In the genomic region with DNA sequence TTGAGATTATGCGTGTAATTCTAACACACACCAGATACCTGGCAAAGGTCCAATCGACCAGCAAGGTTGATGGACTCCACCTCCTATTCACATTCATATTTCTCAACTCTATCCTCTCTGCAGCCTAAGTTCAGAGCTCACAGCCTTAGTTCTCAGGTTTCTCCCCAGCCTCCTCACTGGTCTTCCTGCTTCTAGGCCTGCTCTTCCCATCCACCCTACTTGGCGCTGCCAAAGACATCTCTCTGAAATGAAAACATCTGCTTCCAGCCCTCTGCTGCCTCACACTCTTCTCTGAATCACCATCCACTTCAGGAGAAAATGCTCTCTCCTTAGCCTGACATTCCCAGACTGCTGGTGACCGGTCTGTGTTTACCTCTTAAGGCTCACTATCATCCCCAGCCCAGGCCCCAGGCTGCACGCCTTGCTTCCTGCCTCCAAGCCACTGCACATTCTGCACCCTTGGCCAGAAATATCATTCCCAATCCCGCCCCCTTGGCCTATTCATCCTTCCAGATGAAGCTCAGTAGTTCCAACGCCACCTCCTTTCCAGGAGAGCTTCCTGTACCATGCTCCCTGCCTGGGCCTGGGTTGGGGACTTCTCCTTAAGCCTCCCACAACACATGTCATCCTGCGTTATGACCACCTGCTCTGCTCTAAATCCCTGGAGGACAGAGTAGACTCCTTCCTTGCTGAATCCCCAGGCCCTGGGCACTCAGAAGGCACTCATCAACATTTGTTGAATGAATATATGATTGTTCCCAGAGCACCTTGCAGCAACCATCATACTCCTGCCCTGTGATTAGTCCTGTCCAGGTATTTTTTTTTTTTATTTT, we compare ENCODE assay signal across 9 cellular contexts. TPM values are rescaled to one million over a fixed set of nuclear protein-coding genes. Genes with fewer than 3 reads are reported as not detected.
DNase-seq lines count a peak whose midpoint lies in the region; ATAC-seq and TF ChIP-seq lines count a peak whose summit lies in the region.
"Had no signal": no experiment of that assay in that cellular context is flagged by ENCODE, and none has a peak within 500 bp of the region (broad histone marks: within the 10 kb centered on the region; RNA-seq: fewer than 3 reads in every experiment).

No MANE protein-coding gene starts in this region.

- H3K36me3 ChIP-seq in transverse colon = no peaks in the 10 kb centered on the region
- H3K36me3 ChIP-seq: pancreas had no signal

- peaks cover 0 to 6% of the 10 kb centered on the region in 2 donors for H3K36me3 Mint-ChIP-seq in activated T-cell treated with anti-CD3 and anti-CD28 coated beads, Interleukin-2, amount 50 U/mL, for 72 hours (ENCODE audit: insufficient read depth in 2 of 2)
- no peaks in the 10 kb centered on the region for H3K36me3 Mint-ChIP-seq in activated T-cell treated with anti-CD3 and anti-CD28 coated beads, Interleukin-2, amount 50 U/mL, for 4 hours (ENCODE audit: insufficient read depth)
- no peaks in the 10 kb centered on the region for H3K36me3 Mint-ChIP-seq in activated T-helper 17 cell treated with anti-CD3 and anti-CD28 coated beads, Interleukin-2, amount 50 U/mL, for 72 hours (ENCODE audit: low read depth)

- no peak for DNase-seq in activated T-cell treated with anti-CD3 and anti-CD28 coated beads, Interleukin-2, amount 50 U/mL, for 72 hours
- no peak for DNase-seq in activated T-cell treated with anti-CD3 and anti-CD28 coated beads, Interleukin-2, amount 50 U/mL, for 4 hours
- peak; percentile 87 for DNase-seq in islet precursor cell
- no peak for DNase-seq in transverse colon
- DNase-seq in DMS114 treated with DMSO at 0.1 percent for 48 hours (lab: John Stamatoyannopoulos, UW; ENCODE audit: unreplicated experiment) = no peak
- DNase-seq in GM19238 (ENCODE audit: insufficient read length, low spot score) = no peak

- peak overlapping the region; percentile 70 for H3K27ac Mint-ChIP-seq in activated T-cell treated with anti-CD3 and anti-CD28 coated beads, Interleukin-2, amount 50 U/mL, for 72 hours
- H3K27ac Mint-ChIP-seq in activated T-helper 17 cell treated with anti-CD3 and anti-CD28 coated beads, Interleukin-2, amount 50 U/mL, for 72 hours = peak overlapping the region; percentile 0

- no peak for TF ChIP-seq CTCF in transverse colon (IDR thresholded peaks at IDR 0.05)

- H3K4me1 ChIP-seq in transverse colon = peaks cover 59 to 88% (median 85%) of the 10 kb centered on the region in 4 donors

- no peaks in the 10 kb centered on the region for H3K27me3 Mint-ChIP-seq in activated T-cell treated with anti-CD3 and anti-CD28 coated beads, Interleukin-2, amount 50 U/mL, for 72 hours (ENCODE audit: low read depth)
- H3K27me3 Mint-ChIP-seq in activated T-cell treated with anti-CD3 and anti-CD28 coated beads, Interleukin-2, amount 50 U/mL, for 4 hours (ENCODE audit: low read depth) = no peaks in the 10 kb centered on the region
- no peaks in the 10 kb centered on the region for H3K27me3 Mint-ChIP-seq in activated T-helper 17 cell treated with anti-CD3 and anti-CD28 coated beads, Interleukin-2, amount 50 U/mL, for 72 hours

- no peak for ATAC-seq in activated T-cell treated with anti-CD3 and anti-CD28 coated beads, Interleukin-2, amount 50 U/mL, for 72 hours (replicated peaks in 1 of 2)
- no peak for ATAC-seq in activated T-cell treated with anti-CD3 and anti-CD28 coated beads, Interleukin-2, amount 50 U/mL, for 4 hours
- no peak for ATAC-seq in activated T-helper 17 cell treated with anti-CD3 and anti-CD28 coated beads, Interleukin-2, amount 50 U/mL, for 72 hours (replicated peaks)
- no peak for ATAC-seq in HG03354 (IDR thresholded peaks at IDR 0.05; ENCODE audit: poor library complexity, severe bottlenecking, unreplicated experiment)
- ATAC-seq: pancreas had no signal

- in situ Hi-C loops in transverse colon (cut with MboI; ENCODE audit: low pct_ligation_motif_present in 1 of 4, low pct_unique_long_range_greater_than_20kb in 1 of 4, low sequenced_read_pairs in 3 of 4) = no loop called here

- no peak overlapping the region for H3K4me3 ChIP-seq in transverse colon
- H3K4me3 ChIP-seq: pancreas had no signal

- no peak overlapping the region for H3K4me3 Mint-ChIP-seq in activated T-cell treated with anti-CD3 and anti-CD28 coated beads, Interleukin-2, amount 50 U/mL, for 72 hours
- no peak overlapping the region for H3K4me3 Mint-ChIP-seq in activated T-cell treated with anti-CD3 and anti-CD28 coated beads, Interleukin-2, amount 50 U/mL, for 4 hours
- H3K4me3 Mint-ChIP-seq in activated T-helper 17 cell treated with anti-CD3 and anti-CD28 coated beads, Interleukin-2, amount 50 U/mL, for 72 hours = no peak overlapping the region

- H3K9me3 ChIP-seq in transverse colon = no peaks in the 10 kb centered on the region
- H3K9me3 ChIP-seq: pancreas had no signal

- no peaks in the 10 kb centered on the region for H3K27me3 ChIP-seq in transverse colon
- H3K27me3 ChIP-seq: pancreas had no signal

- intact Hi-C loops in transverse colon (cut with DNase I; ENCODE audit: low total_unique reads) = loop anchor here (1.0 kb wide), 1 partner anchor 26 kb away; no protein-coding TSS in a partner anchor

- no peak for TF ChIP-seq POLR2A in transverse colon (IDR thresholded peaks at IDR 0.05)

- peaks cover 63% of the 10 kb centered on the region for H3K4me1 Mint-ChIP-seq in activated T-cell treated with anti-CD3 and anti-CD28 coated beads, Interleukin-2, amount 50 U/mL, for 72 hours (ENCODE audit: low read depth)
- peaks cover 86% of the 10 kb centered on the region for H3K4me1 Mint-ChIP-seq in activated T-cell treated with anti-CD3 and anti-CD28 coated beads, Interleukin-2, amount 50 U/mL, for 4 hours (ENCODE audit: low read depth)
- peaks cover 32% of the 10 kb centered on the region for H3K4me1 Mint-ChIP-seq in activated T-helper 17 cell treated with anti-CD3 and anti-CD28 coated beads, Interleukin-2, amount 50 U/mL, for 72 hours

- no peaks in the 10 kb centered on the region for H3K9me3 Mint-ChIP-seq in activated T-cell treated with anti-CD3 and anti-CD28 coated beads, Interleukin-2, amount 50 U/mL, for 72 hours
- H3K9me3 Mint-ChIP-seq in activated T-cell treated with anti-CD3 and anti-CD28 coated beads, Interleukin-2, amount 50 U/mL, for 4 hours = no peaks in the 10 kb centered on the region
- H3K9me3 Mint-ChIP-seq in activated T-helper 17 cell treated with anti-CD3 and anti-CD28 coated beads, Interleukin-2, amount 50 U/mL, for 72 hours = no peaks in the 10 kb centered on the region

- H3K27ac ChIP-seq in transverse colon = peak overlapping the region; percentile 91 to 97 (median 94)

- TF ChIP-seq EP300 in transverse colon (IDR thresholded peaks at IDR 0.05; ENCODE audit: low read depth) = no peak

- 44 to 45% methylated on average over 7 to 8 of the region's 8 CpGs for WGBS in transverse colon (ENCODE audit: low coverage in 1 of 2), 2 donors

RNA-seq across cellular contexts. Expression of a gene that starts 3.5 kb away (rescaled TPM):
- total RNA-seq in activated T-cell treated with anti-CD3 and anti-CD28 coated beads, Interleukin-2, amount 50 U/mL, for 72 hours = 10 to 100 TPM; 16.7 to 18.3 TPM
- 10 to 100 TPM; 16.7 to 25.1 (median 18.8) TPM for total RNA-seq in activated T-cell treated with anti-CD3 and anti-CD28 coated beads, Interleukin-2, amount 50 U/mL, for 4 hours
- 10 to 100 TPM; 10.7 to 14.7 TPM for total RNA-seq in activated T-helper 17 cell treated with anti-CD3 and anti-CD28 coated beads, Interleukin-2, amount 50 U/mL, for 72 hours
- 10 to 100 TPM; 55.7 to 88.2 (median 78.0) TPM for total RNA-seq in transverse colon

RNA-seq across cellular contexts. Expression of a gene that starts 51.3 kb away (rescaled TPM):
- 1,000 to 10,000 TPM; 5,116 to 5,192 TPM for total RNA-seq in activated T-cell treated with anti-CD3 and anti-CD28 coated beads, Interleukin-2, amount 50 U/mL, for 72 hours
- total RNA-seq in activated T-cell treated with anti-CD3 and anti-CD28 coated beads, Interleukin-2, amount 50 U/mL, for 4 hours = 1,000 to 10,000 TPM; 4,010 to 4,371 (median 4,184) TPM
- 1,000 to 10,000 TPM; 4,623 to 5,372 TPM for total RNA-seq in activated T-helper 17 cell treated with anti-CD3 and anti-CD28 coated beads, Interleukin-2, amount 50 U/mL, for 72 hours
- 1,000 to 10,000 TPM in 1 of 4 donors, 100 to 1,000 TPM in 3; 492 to 1,045 (median 813) TPM for total RNA-seq in transverse colon
